In genomic region chr16:10878328-10878643, GRCh38 we compare ENCODE assay signal across 9 cellular contexts. TPM values are rescaled to one million over a fixed set of nuclear protein-coding genes. Genes with fewer than 3 reads are reported as not detected.
DNase-seq lines count a peak whose midpoint lies in the region; ATAC-seq and TF ChIP-seq lines count a peak whose summit lies in the region.
"Had no signal": no experiment of that assay in that cellular context is flagged by ENCODE, and none has a peak within 500 bp of the region (broad histone marks: within the 10 kb centered on the region; RNA-seq: fewer than 3 reads in every experiment).

No MANE protein-coding gene starts in this region.

- no peaks in the 10 kb centered on the region for H3K9me3 ChIP-seq in SU-DHL-6 (ENCODE audit: insufficient read depth, low read length)
- no peaks in the 10 kb centered on the region for H3K9me3 ChIP-seq in iPS-18c (ENCODE audit: control insufficient read depth, insufficient read depth, low read length)
- H3K9me3 ChIP-seq in suprapubic skin = no peaks in the 10 kb centered on the region

- H3K79me2 ChIP-seq in SU-DHL-6 (ENCODE audit: insufficient read depth, low read length) = peaks cover 65% of the 10 kb centered on the region

- CTCF ChIA-PET in activated CD4-positive, alpha-beta T cell treated with anti-CD3 and anti-CD28 coated beads, Interleukin-2, amount 10 ng/mL, durations not matched to agents 7 days and 5 days (lab: Charles Lee) = interaction anchor here (0.7 to 3.6 kb wide), 14 partner anchors 9 to 420 kb away, joined by 3 to 12 read pairs (median 3); no protein-coding TSS in a partner anchor

- H3K4me3 ChIP-seq in SU-DHL-6 (ENCODE audit: insufficient read depth, low read length, poor library complexity, severe bottlenecking) (peak overlapping the region; percentile 79), iPS-18c (ENCODE audit: insufficient read depth, low read depth, low read length) (peak overlapping the region; percentile 43), suprapubic skin (peak overlapping the region; percentile 47)

- no peaks in the 10 kb centered on the region for H3K27me3 ChIP-seq in SU-DHL-6 (ENCODE audit: low read length)
- peaks cover 11% of the 10 kb centered on the region for H3K27me3 ChIP-seq in suprapubic skin

- H3K36me3 Mint-ChIP-seq in activated CD4-positive, alpha-beta T cell treated with anti-CD3 and anti-CD28 coated beads, Interleukin-2, amount 10 ng/mL, durations not matched to agents 7 days and 5 days (ENCODE audit: low read depth) = peaks cover 8% of the 10 kb centered on the region

- peaks cover 74% of the 10 kb centered on the region for H3K4me1 Mint-ChIP-seq in activated CD4-positive, alpha-beta T cell treated with anti-CD3 and anti-CD28 coated beads, Interleukin-2, amount 10 ng/mL, durations not matched to agents 7 days and 5 days

- peak; percentile 20 for DNase-seq in activated CD4-positive, alpha-beta T cell treated with anti-CD3 and anti-CD28 coated beads, Interleukin-2, amount 10 ng/mL, durations not matched to agents 7 days and 5 days
- DNase-seq in activated CD4-positive, alpha-beta T cell treated with anti-CD3 and anti-CD28 coated beads, Interleukin-2, amount 50 U/mL, for 1 hour = no peak
- DNase-seq in suprapubic skin (ENCODE audit: low spot score in 2 of 2) = no peak
- no peak for DNase-seq in activated naive CD4-positive, alpha-beta T cell treated with anti-CD3 and anti-CD28 coated beads, Interleukin-2, amount 50 U/mL, for 16 hours
- DNase-seq in COR-L47 (lab: John Stamatoyannopoulos, UW) = no peak

- H3K9me3 Mint-ChIP-seq in activated CD4-positive, alpha-beta T cell treated with anti-CD3 and anti-CD28 coated beads, Interleukin-2, amount 10 ng/mL, durations not matched to agents 7 days and 5 days = no peaks in the 10 kb centered on the region

- H3K4me2 ChIP-seq in SU-DHL-6 (ENCODE audit: low read depth, low read length, poor library complexity, severe bottlenecking) = peak overlapping the region; percentile 86

- 14% methylated on average over 4 of the region's 4 CpGs for WGBS in suprapubic skin

- peak overlapping the region; percentile 95 for H3K27ac ChIP-seq in SU-DHL-6 (ENCODE audit: low read depth, low read length)
- H3K27ac ChIP-seq in suprapubic skin = no peak overlapping the region
- H3K27ac ChIP-seq: C4-2B had no signal

- no peaks in the 10 kb centered on the region for H3K9me2 ChIP-seq in SU-DHL-6 (replicated peaks; ENCODE audit: insufficient read depth, low read length)

- TF ChIP-seq CTCF in SU-DHL-6 (IDR thresholded peaks at IDR 0.05; ENCODE audit: insufficient read depth, low read length, poor library complexity, severe bottlenecking) = no peak
- no peak for TF ChIP-seq CTCF in suprapubic skin (IDR thresholded peaks at IDR 0.05)

- H3K9ac ChIP-seq in SU-DHL-6 (ENCODE audit: low read length) = peak overlapping the region; percentile 87

- H3K27me3 Mint-ChIP-seq in activated CD4-positive, alpha-beta T cell treated with anti-CD3 and anti-CD28 coated beads, Interleukin-2, amount 10 ng/mL, durations not matched to agents 7 days and 5 days = peaks cover 21% of the 10 kb centered on the region

- peaks cover 51% of the 10 kb centered on the region for H3F3A ChIP-seq in SU-DHL-6 (ENCODE audit: insufficient read depth)

- peak overlapping the region; percentile 84 for H3K4me3 Mint-ChIP-seq in activated CD4-positive, alpha-beta T cell treated with anti-CD3 and anti-CD28 coated beads, Interleukin-2, amount 10 ng/mL, durations not matched to agents 7 days and 5 days

- H3K4me1 ChIP-seq in suprapubic skin = peaks cover 12% of the 10 kb centered on the region

- no peak for TF ChIP-seq POLR2A in suprapubic skin (IDR thresholded peaks at IDR 0.05)

- no peak for ATAC-seq in HG02970 (IDR thresholded peaks at IDR 0.05; ENCODE audit: low FRiP score, unreplicated experiment)

- TF ChIP-seq EP300 in suprapubic skin (IDR thresholded peaks at IDR 0.05) = no peak

- POLR2A ChIA-PET in activated CD4-positive, alpha-beta T cell treated with anti-CD3 and anti-CD28 coated beads, Interleukin-2, amount 10 ng/mL, durations not matched to agents 7 days and 5 days (lab: Charles Lee) = no interaction called here

- H4K20me1 ChIP-seq in SU-DHL-6 (ENCODE audit: low read depth, low read length) = no peaks in the 10 kb centered on the region

- H3K36me3 ChIP-seq in SU-DHL-6 (ENCODE audit: low read length) (no peaks in the 10 kb centered on the region), suprapubic skin (no peaks in the 10 kb centered on the region)

- peak overlapping the region; percentile 87 for H3K27ac Mint-ChIP-seq in activated CD4-positive, alpha-beta T cell treated with anti-CD3 and anti-CD28 coated beads, Interleukin-2, amount 10 ng/mL, durations not matched to agents 7 days and 5 days

- H2AFZ ChIP-seq in SU-DHL-6 (ENCODE audit: low read depth, low read length, severe bottlenecking) = no peak overlapping the region

RNA-seq across cellular contexts. Expression of gene CIITA, which starts 1.3 kb away (rescaled TPM):
- total RNA-seq in activated CD4-positive, alpha-beta T cell treated with anti-CD3 and anti-CD28 coated beads, Interleukin-2, amount 10 ng/mL, durations not matched to agents 7 days and 5 days = 10 to 100 TPM; 21.5 to 24.6 TPM
- 10 to 100 TPM in 2 of 4 donors, 1 to 10 TPM in 2; 9.7 to 35.2 (median 18.5) TPM for total RNA-seq in suprapubic skin

RNA-seq across cellular contexts. Expression of gene TVP23A, which starts 59.7 kb away (rescaled TPM):
- not detected for total RNA-seq in activated CD4-positive, alpha-beta T cell treated with anti-CD3 and anti-CD28 coated beads, Interleukin-2, amount 10 ng/mL, durations not matched to agents 7 days and 5 days
- under 1 TPM in 1 of 4 donors, not detected in 3; 0.64 TPM for total RNA-seq in suprapubic skin
